ENCODE assay signal across 9 cellular contexts in the genomic region with DNA sequence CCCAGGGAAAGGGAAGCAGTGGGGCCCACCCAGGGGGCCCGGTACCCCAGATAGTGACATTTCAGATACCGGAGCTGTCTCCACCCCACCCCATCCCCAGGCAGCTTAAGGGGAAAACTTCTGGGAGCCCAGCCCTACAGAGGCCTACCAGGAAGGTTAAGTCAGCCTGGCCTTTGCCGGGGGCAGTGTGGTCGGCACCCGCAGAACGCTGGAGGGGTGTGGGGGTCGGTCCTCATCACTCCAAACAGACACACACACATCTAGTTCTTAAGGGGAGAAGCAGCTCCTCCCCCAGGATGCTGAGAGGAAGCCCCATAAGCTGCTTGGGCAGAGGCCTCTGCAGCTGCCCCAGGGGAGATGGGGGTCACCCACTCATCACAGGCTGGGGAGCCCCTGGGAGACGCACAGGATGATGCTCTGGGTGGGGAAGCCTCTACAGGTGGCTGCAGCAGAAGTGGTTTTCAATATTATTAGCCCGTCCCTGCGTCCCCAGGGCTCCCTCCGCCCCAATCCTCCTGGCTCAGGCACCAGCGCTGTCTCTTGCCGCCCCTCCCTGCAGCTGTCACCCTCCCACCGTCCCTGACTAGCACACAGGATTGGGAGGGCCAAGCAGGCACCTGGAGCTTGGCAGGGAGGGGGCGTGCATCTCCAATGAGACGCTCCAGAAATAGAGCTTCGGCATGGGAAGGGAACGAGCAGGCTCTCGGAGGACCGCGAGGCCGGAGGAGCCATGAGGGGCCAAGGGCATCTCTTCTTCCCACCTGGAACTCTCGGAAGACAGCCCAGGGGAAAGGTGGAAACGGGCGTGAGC. TPM values are rescaled to one million over a fixed set of nuclear protein-coding genes. Genes with fewer than 3 reads are reported as not detected.
DNase-seq lines count a peak whose midpoint lies in the region; ATAC-seq lines count a peak whose summit lies in the region.
"Had no signal": no experiment of that assay in that cellular context is flagged by ENCODE, and none has a peak within 500 bp of the region (broad histone marks: within the 10 kb centered on the region; RNA-seq: fewer than 3 reads in every experiment).

No MANE protein-coding gene starts in this region.

- H3K4me3 Mint-ChIP-seq in activated naive CD4-positive, alpha-beta T cell treated with anti-CD3 and anti-CD28 coated beads for 36 hours: peak overlapping the region; percentile 21
- H3K4me3 Mint-ChIP-seq in stimulated activated effector memory CD8-positive, alpha-beta T cell treated with anti-CD3 and anti-CD28 coated beads, Interleukin-12 subunit alpha, Interleukin-12 subunit beta, amount 100 ng/mL, for 72 hours: peak overlapping the region; percentile 63

- no peak overlapping the region for H3K27ac Mint-ChIP-seq in activated naive CD4-positive, alpha-beta T cell treated with anti-CD3 and anti-CD28 coated beads for 36 hours
- H3K27ac Mint-ChIP-seq in stimulated activated effector memory CD8-positive, alpha-beta T cell treated with anti-CD3 and anti-CD28 coated beads, Interleukin-12 subunit alpha, Interleukin-12 subunit beta, amount 100 ng/mL, for 72 hours: peak overlapping the region; percentile 26

- H3K27me3 Mint-ChIP-seq in activated naive CD4-positive, alpha-beta T cell treated with anti-CD3 and anti-CD28 coated beads for 36 hours (ENCODE audit: low read depth): no peaks in the 10 kb centered on the region

- H3K36me3 Mint-ChIP-seq in activated naive CD4-positive, alpha-beta T cell treated with anti-CD3 and anti-CD28 coated beads for 36 hours (ENCODE audit: low read depth): no peaks in the 10 kb centered on the region
- H3K36me3 Mint-ChIP-seq in stimulated activated effector memory CD8-positive, alpha-beta T cell treated with anti-CD3 and anti-CD28 coated beads, Interleukin-12 subunit alpha, Interleukin-12 subunit beta, amount 100 ng/mL, for 72 hours: no peaks in the 10 kb centered on the region

- H3K9me3 Mint-ChIP-seq in activated naive CD4-positive, alpha-beta T cell treated with anti-CD3 and anti-CD28 coated beads for 36 hours: no peaks in the 10 kb centered on the region
- no peaks in the 10 kb centered on the region for H3K9me3 Mint-ChIP-seq in stimulated activated effector memory CD8-positive, alpha-beta T cell treated with anti-CD3 and anti-CD28 coated beads, Interleukin-12 subunit alpha, Interleukin-12 subunit beta, amount 100 ng/mL, for 72 hours

- peaks cover 8% of the 10 kb centered on the region for H3K4me1 Mint-ChIP-seq in activated naive CD4-positive, alpha-beta T cell treated with anti-CD3 and anti-CD28 coated beads for 36 hours (ENCODE audit: low read depth)
- H3K4me1 Mint-ChIP-seq in stimulated activated effector memory CD8-positive, alpha-beta T cell treated with anti-CD3 and anti-CD28 coated beads, Interleukin-12 subunit alpha, Interleukin-12 subunit beta, amount 100 ng/mL, for 72 hours: peaks cover 15% of the 10 kb centered on the region

- CTCF ChIA-PET in activated naive CD4-positive, alpha-beta T cell treated with anti-CD3 and anti-CD28 coated beads for 36 hours (lab: Charles Lee): interaction anchor here (1.7 kb wide), 1 partner anchor 59 kb away, joined by 8 read pairs; no protein-coding TSS in a partner anchor

- intact Hi-C loops in activated naive CD4-positive, alpha-beta T cell treated with anti-CD3 and anti-CD28 coated beads for 36 hours (cut with micrococcal nuclease): no loop called here

- no peak for DNase-seq in activated naive CD4-positive, alpha-beta T cell treated with anti-CD3 and anti-CD28 coated beads for 36 hours
- DNase-seq in activated naive CD4-positive, alpha-beta T cell (lab: John Stamatoyannopoulos, UW): no peak
- DNase-seq in cerebellar cortex (ENCODE audit: low spot score) (peak; percentile 64), NCI-H446 (lab: John Stamatoyannopoulos, UW) (no peak), AG08396 (ENCODE audit: low spot score) (no peak)
- no peak for DNase-seq in stimulated activated effector memory CD8-positive, alpha-beta T cell treated with anti-CD3 and anti-CD28 coated beads, Interleukin-12 subunit alpha, Interleukin-12 subunit beta, amount 100 ng/mL, for 72 hours (ENCODE audit: low spot score in 2 of 2)
- DNase-seq in activated CD8-positive, alpha-beta memory T cell treated with anti-CD3 and anti-CD28 coated beads, Interleukin-2, amount 50 U/mL, for 48 hours: no peak
- DNase-seq: T1000 had no signal

- peak; percentile 36 for ATAC-seq in HG03565 (IDR thresholded peaks at IDR 0.05; ENCODE audit: unreplicated experiment)
- ATAC-seq in stimulated activated effector memory CD8-positive, alpha-beta T cell treated with anti-CD3 and anti-CD28 coated beads, Interleukin-12 subunit alpha, Interleukin-12 subunit beta, amount 100 ng/mL, for 72 hours: peak; percentile 25

RNA-seq across cellular contexts. Expression of a gene that starts 1.4 kb away (rescaled TPM):
- total RNA-seq in activated naive CD4-positive, alpha-beta T cell treated with anti-CD3 and anti-CD28 coated beads for 36 hours: 10 to 100 TPM; 32.1 to 33.4 TPM
